ENCODE assay signal across 8 cellular contexts in genomic region chr1:236603896-236604217, GRCh38. TPM values are rescaled to one million over a fixed set of nuclear protein-coding genes. Genes with fewer than 3 reads are reported as not detected.
A peak's percentile ranks its signal among the peaks of the same experiment; 100 is the strongest.
DNase-seq lines count a peak whose midpoint lies in the region; TF ChIP-seq lines count a peak whose summit lies in the region.

No MANE protein-coding gene starts in this region.

- H4K20me1 ChIP-seq in SK-N-SH (ENCODE audit: insufficient read depth) = no peaks in the 10 kb centered on the region

- H3K9ac ChIP-seq in SK-N-SH = peak overlapping the region; percentile 77

- H3K27ac ChIP-seq in SK-N-SH (ENCODE audit: low read depth in 2 of 2, low read length in 1 of 2) = peak overlapping the region; percentile 52 to 61; a peak in 3 of 4 replicates
- H3K27ac ChIP-seq in esophagus (ENCODE audit: low read depth in 2 of 2, low read length in 1 of 2) = peak overlapping the region in 1 of 2 donors; percentile 77
- peak overlapping the region; percentile 65 for H3K27ac ChIP-seq in neutrophil

- no peak for TF ChIP-seq EP300 in SK-N-SH (IDR thresholded peaks at IDR 0.05; ENCODE audit: borderline replicate concordance in 1 of 2, low read depth in 1 of 2, low read length in 1 of 2)

- no peaks in the 10 kb centered on the region for H3F3A ChIP-seq in SK-N-SH (replicated peaks; ENCODE audit: insufficient read depth)

- H3K4me1 ChIP-seq in SK-N-SH (ENCODE audit: control insufficient read depth in 1 of 2, insufficient read depth in 2 of 2, low read depth in 1 of 2, low read length in 1 of 2) (peaks cover 0 to 5% of the 10 kb centered on the region in 2 experiments; a peak in 2 of 4 replicates), esophagus (ENCODE audit: control insufficient read depth in 2 of 2, insufficient read depth in 2 of 2, low read length in 1 of 2) (peaks cover 0 to 2% of the 10 kb centered on the region in 2 donors), neutrophil (ENCODE audit: control insufficient read depth in 1 of 2, insufficient read depth in 1 of 2, low read depth in 1 of 2, low read length in 1 of 2) (peaks cover 11% of the 10 kb centered on the region in 2 experiments)

- H3K4me3 ChIP-seq in GM06990 (replicated peaks; ENCODE audit: low read depth, low read length) (peak overlapping the region; percentile 83), SK-N-SH (ENCODE audit: low read depth in 2 of 2, low read length in 1 of 2) (peak overlapping the region; percentile 74 to 76), esophagus (ENCODE audit: low read depth in 1 of 2, low read length in 2 of 2) (peak overlapping the region; percentile 76 to 97), neutrophil (ENCODE audit: low read depth in 1 of 2, low read length in 1 of 2) (peak overlapping the region; percentile 85 to 86)

- H3K79me2 ChIP-seq in SK-N-SH (ENCODE audit: insufficient read depth) = peaks cover 53% of the 10 kb centered on the region

- POLR2A ChIA-PET in HEK293T (lab: Yijun Ruan, JAX) (interaction anchor here (0.6 to 4.3 kb wide), 39 partner anchors 8 to 958 kb away, joined by 3 to 44 read pairs (median 5); partner anchors contain the start of genes ACTN2 and MTR), SK-N-SH (lab: Yijun Ruan, JAX) (interaction anchor here (1.0 to 1.4 kb wide), 2 partner anchors 68 to 191 kb away, joined by 3 to 4 read pairs; partner anchors contain the start of gene MTR)

- H3K27me3 ChIP-seq in GM06990 (replicated peaks; ENCODE audit: control insufficient read depth, insufficient read depth, low read length) (no peaks in the 10 kb centered on the region), SK-N-SH (ENCODE audit: insufficient read depth) (no peaks in the 10 kb centered on the region), esophagus (ENCODE audit: control insufficient read depth in 1 of 2, insufficient read depth in 2 of 2, low read length in 2 of 2) (no peaks in the 10 kb centered on the region), neutrophil (peaks cover 39% of the 10 kb centered on the region)

- H3K9me3 ChIP-seq in SK-N-SH = no peaks in the 10 kb centered on the region
- H3K9me3 ChIP-seq in esophagus (ENCODE audit: control insufficient read depth in 2 of 2, insufficient read depth in 1 of 2, low read depth in 1 of 2, low read length in 1 of 2) = no peaks in the 10 kb centered on the region
- H3K9me3 ChIP-seq in neutrophil = no peaks in the 10 kb centered on the region

- H3K4me2 ChIP-seq in SK-N-SH = peak overlapping the region; percentile 85

- no peaks in the 10 kb centered on the region for H3K9me2 ChIP-seq in SK-N-SH

- peak overlapping the region; percentile 92 for H2AFZ ChIP-seq in SK-N-SH (ENCODE audit: low read depth)

- DNase-seq in GM06990 (ENCODE audit: extremely low read depth, insufficient read length) = no peak
- peak; percentile 37 for DNase-seq in HEK293T (ENCODE audit: extremely low spot score)
- DNase-seq in SK-N-SH = peak; percentile 19
- no peak for DNase-seq in HPDE6-E6E7 (ENCODE audit: extremely low spot score)
- no peak for DNase-seq in superior temporal gyrus (ENCODE audit: extremely low spot score)
- DNase-seq in HuH-7 (ENCODE audit: low spot score) = no peak

- CTCF ChIA-PET in HEK293T (lab: Yijun Ruan, JAX) (interaction anchor here (0.6 to 1.0 kb wide), 5 partner anchors 8 to 446 kb away, joined by 3 to 4 read pairs (median 3); no protein-coding TSS in a partner anchor), SK-N-SH (lab: Yijun Ruan, JAX) (interaction anchor here (1.0 to 2.1 kb wide), 3 partner anchors 155 to 959 kb away, joined by 3 to 10 read pairs (median 9); no protein-coding TSS in a partner anchor)

- no peak for TF ChIP-seq RAD21 in SK-N-SH (IDR thresholded peaks at IDR 0.05; ENCODE audit: low read length)

- H3K36me3 ChIP-seq in GM06990 (ENCODE audit: control insufficient read depth, insufficient read depth, low read length) (no peaks in the 10 kb centered on the region; the same call in 1 of the 2 replicates), SK-N-SH (replicated peaks in 1 of 2; ENCODE audit: control insufficient read depth in 1 of 2, insufficient read depth in 2 of 2, low read length in 1 of 2) (peaks cover 13 to 25% of the 10 kb centered on the region in 2 experiments), esophagus (ENCODE audit: control insufficient read depth in 2 of 2, insufficient read depth in 2 of 2, low read length in 1 of 2) (no peaks in the 10 kb centered on the region), neutrophil (no peaks in the 10 kb centered on the region)

- WGBS in SK-N-SH (ENCODE audit: low lambda C conversion rate) = 1% methylated on average over 16 of the region's 16 CpGs
- WGBS in esophagus, 2 donors = 0 to 1% methylated on average over 16 of the region's 16 CpGs

- TF ChIP-seq CTCF in GM06990 (IDR thresholded peaks at IDR 0.05; ENCODE audit: insufficient read depth, low read length, poor library complexity, severe bottlenecking) = no peak
- TF ChIP-seq CTCF in SK-N-SH (IDR thresholded peaks at IDR 0.05) = no peak
- TF ChIP-seq CTCF in neutrophil (IDR thresholded peaks at IDR 0.05) = no peak

TF ChIP-seq in HEK293T, 16 proteins besides CTCF, POLR2A, EP300 and RAD21:
- no peak for TF ChIP-seq FOXA1 (IDR thresholded peaks at IDR 0.05)
- TF ChIP-seq SP1 (IDR thresholded peaks at IDR 0.05) = no peak
- no peak for TF ChIP-seq ZNF384 (IDR thresholded peaks at IDR 0.05)
- TF ChIP-seq CTBP1 (IDR thresholded peaks at IDR 0.05; ENCODE audit: borderline replicate concordance) = no peak
- no peak for TF ChIP-seq FOXK2 (IDR thresholded peaks at IDR 0.05)
- TF ChIP-seq SUZ12 (IDR thresholded peaks at IDR 0.05) = no peak
- TF ChIP-seq TARDBP (IDR thresholded peaks at IDR 0.05) = no peak
- TF ChIP-seq ARNT (IDR thresholded peaks at IDR 0.05) = no peak
- no peak for TF ChIP-seq L3MBTL2 (conservative IDR thresholded peaks at IDR 0.05)

TF ChIP-seq in SK-N-SH, 30 proteins besides CTCF, POLR2A, EP300 and RAD21:
- TF ChIP-seq CHD2 (IDR thresholded peaks at IDR 0.05; ENCODE audit: low read length, partially characterized antibody) (no peak), EZH2phosphoT487 (IDR thresholded peaks at IDR 0.05; ENCODE audit: borderline replicate concordance, low read depth) (no peak), NRF1 (IDR thresholded peaks at IDR 0.05; ENCODE audit: low read depth, low read length) (no peak), MAX (IDR thresholded peaks at IDR 0.05; ENCODE audit: low read depth) (no peak), TCF12 (IDR thresholded peaks at IDR 0.05) (no peak), MEF2A (IDR thresholded peaks at IDR 0.05; ENCODE audit: borderline replicate concordance, low read depth) (no peak), POLR2AphosphoS5 (IDR thresholded peaks at IDR 0.05; ENCODE audit: low read depth, low read length) (no peak), MXI1 (IDR thresholded peaks at IDR 0.05; ENCODE audit: low read depth, low read length) (no peak), SMC3 (IDR thresholded peaks at IDR 0.05; ENCODE audit: low read depth, low read length) (no peak), TAF1 (IDR thresholded peaks at IDR 0.05; ENCODE audit: borderline replicate concordance, low read depth, low read length) (no peak), FOXJ3 (CRISPR knock-in tag; IDR thresholded peaks at IDR 0.05) (no peak), RFX5 (IDR thresholded peaks at IDR 0.05; ENCODE audit: low read length) (no peak), PBX3 (IDR thresholded peaks at IDR 0.05) (no peak)
- TF ChIP-seq, protein P1, sequence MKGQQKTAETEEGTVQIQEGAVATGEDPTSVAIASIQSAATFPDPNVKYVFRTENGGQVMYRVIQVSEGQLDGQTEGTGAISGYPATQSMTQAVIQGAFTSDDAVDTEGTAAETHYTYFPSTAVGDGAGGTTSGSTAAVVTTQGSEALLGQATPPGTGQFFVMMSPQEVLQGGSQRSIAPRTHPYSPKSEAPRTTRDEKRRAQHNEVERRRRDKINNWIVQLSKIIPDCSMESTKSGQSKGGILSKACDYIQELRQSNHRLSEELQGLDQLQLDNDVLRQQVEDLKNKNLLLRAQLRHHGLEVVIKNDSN (IDR thresholded peaks at IDR 0.05; ENCODE audit: borderline replicate concordance, low read depth) = no peak
- TF ChIP-seq, protein P2, sequence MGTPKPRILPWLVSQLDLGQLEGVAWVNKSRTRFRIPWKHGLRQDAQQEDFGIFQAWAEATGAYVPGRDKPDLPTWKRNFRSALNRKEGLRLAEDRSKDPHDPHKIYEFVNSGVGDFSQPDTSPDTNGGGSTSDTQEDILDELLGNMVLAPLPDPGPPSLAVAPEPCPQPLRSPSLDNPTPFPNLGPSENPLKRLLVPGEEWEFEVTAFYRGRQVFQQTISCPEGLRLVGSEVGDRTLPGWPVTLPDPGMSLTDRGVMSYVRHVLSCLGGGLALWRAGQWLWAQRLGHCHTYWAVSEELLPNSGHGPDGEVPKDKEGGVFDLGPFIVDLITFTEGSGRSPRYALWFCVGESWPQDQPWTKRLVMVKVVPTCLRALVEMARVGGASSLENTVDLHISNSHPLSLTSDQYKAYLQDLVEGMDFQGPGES (IDR thresholded peaks at IDR 0.05; ENCODE audit: low read depth, low read length) = no peak

RNA-seq across cellular contexts. Expression of gene HEATR1, which starts 0.5 kb away (rescaled TPM):
- polyA plus RNA-seq in SK-N-SH (2012; rRNA removed) (10.6 and 15.2 TPM in 2 replicates), esophagus (1 to 10 TPM; 3.7 to 5.4 TPM)
- 10.1 and 10.2 TPM in 2 replicates for polyA plus RNA-seq in SK-N-SH (2012; cell fraction: cytosol; rRNA removed)
- 20.2 and 39.4 TPM in 2 replicates for polyA plus RNA-seq in SK-N-SH (2012; cell fraction: nucleus; rRNA removed)

Comparison
In these comparisons a context has a peak if more than half of its experiments do, and no peak if none do; other contexts are left out.
1. DNase-seq: peak in HEK293T (single experiment) and SK-N-SH (single experiment); none in GM06990 (single experiment), HPDE6-E6E7 (single experiment), superior temporal gyrus (single experiment) and HuH-7 (single experiment).
2. Peak in every context shown above with its lines, with median percentiles within 50 percentile points of each other: H3K4me3 ChIP-seq.